In the genomic region with DNA sequence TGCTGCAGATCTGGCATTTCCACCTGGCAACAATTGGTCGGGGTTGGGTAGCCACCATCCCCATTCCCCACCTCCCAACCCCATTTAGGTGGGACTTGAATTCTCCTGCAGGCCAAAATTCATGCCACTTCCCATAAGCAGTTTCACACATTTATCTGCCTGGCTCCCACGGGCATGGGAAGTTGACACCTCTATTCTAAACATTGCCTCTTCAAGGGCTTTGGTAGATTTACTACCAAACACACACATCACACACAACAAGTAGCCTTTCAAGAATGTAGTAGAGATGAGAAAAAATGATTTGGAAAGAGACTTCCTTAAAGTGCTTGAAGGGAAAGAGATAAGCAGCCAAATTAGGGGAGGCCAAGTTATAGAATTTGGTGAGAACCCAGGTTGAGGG, we compare ENCODE assay signal across 14 cellular contexts. TPM values are rescaled to one million over a fixed set of nuclear protein-coding genes. Genes with fewer than 3 reads are reported as not detected.
DNase-seq lines count a peak whose midpoint lies in the region; FAIRE-seq and TF ChIP-seq lines count a peak whose summit lies in the region.
"Had no signal": no experiment of that assay in that cellular context is flagged by ENCODE, and none has a peak within 500 bp of the region (broad histone marks: within the 10 kb centered on the region; RNA-seq: fewer than 3 reads in every experiment).

No MANE protein-coding gene starts in this region.

- peak; percentile 75 for FAIRE-seq in GM12892 (lab: Jason Lieb, UNC)
- FAIRE-seq: astrocyte, endothelial cell of umbilical vein had no signal

- TF ChIP-seq POLR2A in GM12892 (IDR thresholded peaks at IDR 0.05; ENCODE audit: low read depth, low read length), result no peak
- TF ChIP-seq POLR2A in sigmoid colon (IDR thresholded peaks at IDR 0.05), result no peak

- peak overlapping the region; percentile 98 for H3K27ac ChIP-seq in MM.1S (ENCODE audit: low read length)
- no peak overlapping the region for H3K27ac ChIP-seq in endodermal cell (ENCODE audit: low read depth, low read length)
- peak overlapping the region; percentile 97 to 98 (median 98) for H3K27ac ChIP-seq in sigmoid colon

- H3F3A ChIP-seq in MM.1S (ENCODE audit: insufficient read depth, low read length), result peaks cover 93% of the 10 kb centered on the region

- H3K4me3 ChIP-seq in MM.1S (ENCODE audit: low read length), result peak overlapping the region; percentile 18
- H3K4me3 ChIP-seq in endodermal cell (ENCODE audit: low read length), result no peak overlapping the region
- H3K4me3 ChIP-seq in sigmoid colon, result no peak overlapping the region
- H3K4me3 ChIP-seq in MG63, result no peak overlapping the region

- H2AFZ ChIP-seq in MM.1S (ENCODE audit: low read length), result no peak overlapping the region

- peaks cover 17% of the 10 kb centered on the region for H3K36me3 Mint-ChIP-seq in endodermal cell (ENCODE audit: low read depth)

- intact Hi-C loops in sigmoid colon (cut with DNase I), result no loop called here

- DNase-seq in GM12892 (ENCODE audit: insufficient read length), result no peak
- peak; percentile 38 for DNase-seq in MM.1S
- DNase-seq in endodermal cell, result peak; percentile 60
- no peak for DNase-seq in sigmoid colon
- DNase-seq in SIG-M5 (lab: John Stamatoyannopoulos, UW), result no peak
- DNase-seq in MG63, result no peak
- DNase-seq in activated effector memory CD4-positive, alpha-beta T cell treated with anti-CD3 and anti-CD28 coated beads, Interleukin-2, amount 50 U/mL, for 16 hours, result no peak
- no peak for DNase-seq in activated effector memory CD4-positive, alpha-beta T cell treated with Interleukin-2 at 50 U/mL for 16 hours
- DNase-seq: DMS79; NCI-H1417 treated with DMSO at 0.1 percent for 48 hours; stimulated activated CD4-positive, alpha-beta T cell treated with anti-CD3 and anti-CD28 coated beads, Interleukin-12 subunit alpha, Interleukin-12 subunit beta, amount 100 ng/mL, for 4 hours; T1000 had no signal

- TF ChIP-seq CTCF in MM.1S (IDR thresholded peaks at IDR 0.05; ENCODE audit: low read length) (no peak), endodermal cell (conservative IDR thresholded peaks at IDR 0.05) (no peak), sigmoid colon (IDR thresholded peaks at IDR 0.05) (no peak)

- no peaks in the 10 kb centered on the region for H3K9me3 ChIP-seq in MM.1S (replicated peaks; ENCODE audit: insufficient read depth, low read length)
- peaks cover 35% of the 10 kb centered on the region for H3K9me3 ChIP-seq in endodermal cell (ENCODE audit: control insufficient read depth, low read length)
- no peaks in the 10 kb centered on the region for H3K9me3 ChIP-seq in sigmoid colon
- H3K9me3 ChIP-seq in MG63, result peaks cover 12% of the 10 kb centered on the region

- H3K9ac ChIP-seq in MM.1S (ENCODE audit: low read length), result peak overlapping the region; percentile 100
- no peak overlapping the region for H3K9ac ChIP-seq in endodermal cell (ENCODE audit: extremely low read depth, low read length, poor library complexity, severe bottlenecking)

- peaks cover 14% of the 10 kb centered on the region for H3K9me3 Mint-ChIP-seq in endodermal cell

- H3K36me3 ChIP-seq in MM.1S (replicated peaks; ENCODE audit: insufficient read depth, low read length) (peaks cover 25% of the 10 kb centered on the region), endodermal cell (ENCODE audit: control insufficient read depth, insufficient read depth, low read length) (peaks cover 3% of the 10 kb centered on the region), sigmoid colon (peaks cover 0 to 17% (median 4%) of the 10 kb centered on the region in 4 donors), MG63 (peaks cover 19% of the 10 kb centered on the region)

- H3K27me3 ChIP-seq in MM.1S (replicated peaks; ENCODE audit: insufficient read depth, low read length), result no peaks in the 10 kb centered on the region
- no peaks in the 10 kb centered on the region for H3K27me3 ChIP-seq in endodermal cell (ENCODE audit: control insufficient read depth, insufficient read depth, low read length, poor library complexity, severe bottlenecking)
- no peaks in the 10 kb centered on the region for H3K27me3 ChIP-seq in sigmoid colon
- H3K27me3 ChIP-seq in MG63, result no peaks in the 10 kb centered on the region

- H3K4me1 Mint-ChIP-seq in endodermal cell, result peaks cover 35% of the 10 kb centered on the region

- H3K4me1 ChIP-seq in MM.1S (ENCODE audit: low read length), result peaks cover 65% of the 10 kb centered on the region
- H3K4me1 ChIP-seq in endodermal cell (ENCODE audit: control insufficient read depth, insufficient read depth, low read length), result peaks cover 4% of the 10 kb centered on the region
- H3K4me1 ChIP-seq in sigmoid colon, result peaks cover 0 to 41% (median 37%) of the 10 kb centered on the region in 4 donors

- no peak for TF ChIP-seq EP300 in sigmoid colon (IDR thresholded peaks at IDR 0.05)

- peaks cover 97% of the 10 kb centered on the region for H3K79me2 ChIP-seq in MM.1S (ENCODE audit: low read length)

- H3K4me2 ChIP-seq in MM.1S (ENCODE audit: low read depth, low read length), result peak overlapping the region; percentile 97

- no peaks in the 10 kb centered on the region for H4K20me1 ChIP-seq in MM.1S (ENCODE audit: insufficient read depth, low read length)

- no peaks in the 10 kb centered on the region for H3K9me2 ChIP-seq in MM.1S (replicated peaks; ENCODE audit: insufficient read depth, low read length)

- H3K4me3 Mint-ChIP-seq in endodermal cell, result no peak overlapping the region

- 60 to 100% methylated on average over 1 to 2 of the region's 2 CpGs for WGBS in endodermal cell (ENCODE audit: insufficient coverage in 1 of 2, insufficient read length in 1 of 2), 2 experiments
- WGBS in sigmoid colon, 2 donors, result 53 to 55% methylated on average over 2 of the region's 2 CpGs

- H3K27me3 Mint-ChIP-seq in endodermal cell (ENCODE audit: insufficient read depth), result peaks cover 14% of the 10 kb centered on the region

- peak overlapping the region; percentile 67 for H3K27ac Mint-ChIP-seq in endodermal cell

RNA-seq across cellular contexts. Expression of a gene that starts 30.9 kb away (rescaled TPM):
- 101 TPM for polyA plus RNA-seq in GM12892 (2012; ENCODE audit: missing spikeins)
- total RNA-seq in endodermal cell (10 to 100 TPM; 27.3 to 28.2 TPM), sigmoid colon (100 to 1,000 TPM; 150 to 178 (median 155) TPM)
- 19.0 TPM for polyA plus RNA-seq in endodermal cell (2013, experiment 1 of 2)
- 17.6 TPM for polyA plus RNA-seq in endodermal cell (2013, experiment 2 of 2)
- polyA plus RNA-seq in sigmoid colon, result 10 to 100 TPM; 16.8 to 23.1 (median 19.9) TPM
- total RNA-seq in MG63 (2014; rRNA removed; shearing (Covaris generic); ENCODE audit: low replicate concordance), result 15.8 and 29.9 TPM in 2 replicates

Comparison
In these comparisons a context has a peak if more than half of its experiments do, and no peak if none do; other contexts are left out.
1. DNase-seq: peak in MM.1S (single experiment) and endodermal cell (single experiment); none in GM12892 (single experiment), sigmoid colon (single experiment), SIG-M5 (single experiment), MG63 (single experiment), activated effector memory CD4-positive, alpha-beta T cell treated with anti-CD3 and anti-CD28 coated beads, Interleukin-2, amount 50 U/mL, for 16 hours (single experiment) and activated effector memory CD4-positive, alpha-beta T cell treated with Interleukin-2 at 50 U/mL for 16 hours (single experiment).